In the genomic region with DNA sequence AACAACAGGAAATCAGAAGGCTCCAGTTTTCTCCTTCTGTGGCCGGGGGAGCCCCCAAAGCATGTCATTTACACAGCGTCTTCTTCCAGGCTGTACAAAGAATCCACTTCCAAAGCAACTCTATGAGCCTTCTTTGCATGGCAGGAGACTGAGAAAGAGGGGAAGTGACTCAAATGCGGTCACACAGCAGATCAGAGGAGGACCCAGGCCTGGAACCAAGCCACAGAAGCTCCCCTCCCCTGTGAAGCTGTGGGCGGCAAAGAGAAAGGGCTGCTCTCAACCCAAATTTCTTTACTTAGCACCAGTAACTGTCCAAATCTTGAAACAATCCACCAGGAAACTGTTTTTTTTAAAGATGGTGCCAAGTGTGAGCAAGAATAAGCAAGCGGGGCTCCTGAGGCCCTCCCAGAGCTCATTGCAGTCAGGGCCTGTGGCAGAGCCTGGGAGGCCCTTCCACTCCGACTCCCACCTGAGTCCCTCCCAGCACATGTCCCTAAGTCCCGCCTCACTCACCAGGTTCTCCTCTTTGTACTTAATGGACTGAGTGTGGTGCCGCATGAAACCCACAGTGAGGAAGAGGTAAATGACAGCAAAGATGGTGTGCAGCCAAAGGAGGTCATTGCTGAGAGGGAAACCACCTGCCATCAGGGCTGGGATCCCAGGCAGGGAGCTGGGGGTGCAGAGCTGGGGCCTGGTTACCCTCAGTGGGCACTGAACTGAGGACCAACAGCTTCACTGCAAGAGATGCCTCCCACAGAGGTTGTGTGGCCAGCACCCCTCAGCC, we compare ENCODE assay signal across 8 cellular contexts. TPM values are rescaled to one million over a fixed set of nuclear protein-coding genes. Genes with fewer than 3 reads are reported as not detected.
DNase-seq lines count a peak whose midpoint lies in the region; ATAC-seq lines count a peak whose summit lies in the region.

No MANE protein-coding gene starts in this region.

- H3K4me1 Mint-ChIP-seq in T-cell: peaks cover 51 to 66% (median 62%) of the 10 kb centered on the region in 3 donors
- H3K4me1 Mint-ChIP-seq in activated naive CD8-positive, alpha-beta T cell treated with anti-CD3 and anti-CD28 coated beads for 36 hours: peaks cover 40% of the 10 kb centered on the region

- H3K27ac Mint-ChIP-seq in T-cell: peak overlapping the region; percentile 82 to 95
- H3K27ac Mint-ChIP-seq in activated naive CD8-positive, alpha-beta T cell treated with anti-CD3 and anti-CD28 coated beads for 36 hours: peak overlapping the region; percentile 83

- CTCF ChIA-PET in T-cell (lab: Charles Lee): interaction anchor here in 1 of 2 donors (0.5 to 1.5 kb wide), 5 partner anchors 9 to 120 kb away, joined by 3 to 7 read pairs (median 3); partner anchors contain the start of gene SRP9

- no peaks in the 10 kb centered on the region for H3K27me3 Mint-ChIP-seq in T-cell
- no peaks in the 10 kb centered on the region for H3K27me3 Mint-ChIP-seq in activated naive CD8-positive, alpha-beta T cell treated with anti-CD3 and anti-CD28 coated beads for 36 hours

- intact Hi-C loops in head of caudate nucleus (cut with DNase I): no loop called here

- peak overlapping the region; percentile 35 to 71 (median 50) for H3K4me3 Mint-ChIP-seq in T-cell
- peak overlapping the region; percentile 40 for H3K4me3 Mint-ChIP-seq in activated naive CD8-positive, alpha-beta T cell treated with anti-CD3 and anti-CD28 coated beads for 36 hours

- peak; percentile 75 for ATAC-seq in HG02678 (IDR thresholded peaks at IDR 0.05; ENCODE audit: unreplicated experiment)
- ATAC-seq in T-cell (replicated peaks in 1 of 4): peak; percentile 92 to 97 (median 96)

- peak; percentile 41 to 79 (median 66) for DNase-seq in T-cell
- DNase-seq in activated naive CD8-positive, alpha-beta T cell treated with anti-CD3 and anti-CD28 coated beads for 36 hours: peak; percentile 78
- peak; percentile 56 to 65 for DNase-seq in stimulated activated CD4-positive, alpha-beta T cell treated with anti-CD3 and anti-CD28 coated beads, Interleukin-12 subunit alpha, Interleukin-12 subunit beta, amount 100 ng/mL, for 24 hours (ENCODE audit: low read depth in 2 of 2)
- no peak for DNase-seq in islet precursor cell
- no peak for DNase-seq in NCI-H1436 treated with DMSO at 0.1 percent for 48 hours (lab: John Stamatoyannopoulos, UW)
- no peak for DNase-seq in putamen (ENCODE audit: low spot score)
- no peak for DNase-seq in head of caudate nucleus

- H3K36me3 Mint-ChIP-seq in T-cell: peaks cover 38% of the 10 kb centered on the region
- peaks cover 29% of the 10 kb centered on the region for H3K36me3 Mint-ChIP-seq in activated naive CD8-positive, alpha-beta T cell treated with anti-CD3 and anti-CD28 coated beads for 36 hours

- no peaks in the 10 kb centered on the region for H3K9me3 Mint-ChIP-seq in T-cell
- H3K9me3 Mint-ChIP-seq in activated naive CD8-positive, alpha-beta T cell treated with anti-CD3 and anti-CD28 coated beads for 36 hours: no peaks in the 10 kb centered on the region

- POLR2A ChIA-PET in T-cell (lab: Charles Lee): interaction anchor here in 1 of 2 donors (0.8 kb wide), 1 partner anchor 14 kb away, joined by 3 read pairs; no protein-coding TSS in a partner anchor

RNA-seq across cellular contexts. Expression of gene TMEM63A, which starts 15.9 kb away (rescaled TPM):
- 100 to 1,000 TPM; 332 to 473 (median 390) TPM for total RNA-seq in T-cell
- 10 to 100 TPM; 29.5 to 33.0 TPM for total RNA-seq in activated naive CD8-positive, alpha-beta T cell treated with anti-CD3 and anti-CD28 coated beads for 36 hours

RNA-seq across cellular contexts. Expression of gene LEFTY1, which starts 22.7 kb away (rescaled TPM):
- total RNA-seq in T-cell: under 1 TPM; 0.23 to 0.63 (median 0.35) TPM
- under 1 TPM in 1 of 2 experiments, not detected in 1; 0.39 TPM for total RNA-seq in activated naive CD8-positive, alpha-beta T cell treated with anti-CD3 and anti-CD28 coated beads for 36 hours

RNA-seq across cellular contexts. Expression of gene EPHX1, which starts 56.3 kb away (rescaled TPM):
- 1 to 10 TPM in 4 of 5 donors, under 1 TPM in 1; 0.98 to 5.2 (median 3.7) TPM for total RNA-seq in T-cell
- 1 to 10 TPM; 2.7 to 4.3 TPM for total RNA-seq in activated naive CD8-positive, alpha-beta T cell treated with anti-CD3 and anti-CD28 coated beads for 36 hours

RNA-seq across cellular contexts. Expression of gene PYCR2, which starts 57.8 kb away (rescaled TPM):
- 100 to 1,000 TPM in 3 of 5 donors, 10 to 100 TPM in 2; 54.4 to 138 (median 126) TPM for total RNA-seq in T-cell
- 100 to 1,000 TPM; 142 to 149 TPM for total RNA-seq in activated naive CD8-positive, alpha-beta T cell treated with anti-CD3 and anti-CD28 coated beads for 36 hours

Comparison
In these comparisons a context has a peak if more than half of its experiments do, and no peak if none do; other contexts are left out.
1. DNase-seq: peak in T-cell (34 of 34), activated naive CD8-positive, alpha-beta T cell treated with anti-CD3 and anti-CD28 coated beads for 36 hours (single experiment) and stimulated activated CD4-positive, alpha-beta T cell treated with anti-CD3 and anti-CD28 coated beads, Interleukin-12 subunit alpha, Interleukin-12 subunit beta, amount 100 ng/mL, for 24 hours (2 of 2); none in islet precursor cell (single experiment), NCI-H1436 treated with DMSO at 0.1 percent for 48 hours (single experiment), putamen (single experiment) and head of caudate nucleus (0 of 42).
2. RNA of gene TMEM63A, which starts 15.9 kb away (total RNA-seq): 332 to 473 TPM in T-cell; 29.5 to 33.0 TPM in activated naive CD8-positive, alpha-beta T cell treated with anti-CD3 and anti-CD28 coated beads for 36 hours; every median in the first group is over 4 times any median in the second.